Comparison of ENCODE assay signal across 1 cellular context in genomic region chr19:2524361-2524839, GRCh38.
TF ChIP-seq lines count a peak whose summit lies in the region.

No MANE protein-coding gene starts in this region.

TF ChIP-seq in endothelial cell of umbilical vein, 7 proteins besides CTCF, POLR2A, EP300 and RAD21 (continued from another document):
- TF ChIP-seq, protein P1, sequence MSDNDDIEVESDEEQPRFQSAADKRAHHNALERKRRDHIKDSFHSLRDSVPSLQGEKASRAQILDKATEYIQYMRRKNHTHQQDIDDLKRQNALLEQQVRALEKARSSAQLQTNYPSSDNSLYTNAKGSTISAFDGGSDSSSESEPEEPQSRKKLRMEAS (IDR thresholded peaks at IDR 0.05; ENCODE audit: insufficient read depth, insufficient read length): peak; percentile 42
- TF ChIP-seq MYC (IDR thresholded peaks at IDR 0.05; ENCODE audit: low read depth, low read length) (no peak), POLR2AphosphoS5 (IDR thresholded peaks at IDR 0.05; ENCODE audit: insufficient read depth, low read depth, low read length) (no peak), EZH2 (IDR thresholded peaks at IDR 0.05; ENCODE audit: borderline replicate concordance, low read depth, low read length, severe bottlenecking) (no peak)
